Comparison of ENCODE assay signal across 10 cellular contexts in genomic region chr3:187238835-187239234, GRCh38. TPM values are rescaled to one million over a fixed set of nuclear protein-coding genes. Genes with fewer than 3 reads are reported as not detected.
"Had no signal": no experiment of that assay in that cellular context is flagged by ENCODE, and none has a peak within 500 bp of the region (broad histone marks: within the 10 kb centered on the region; RNA-seq: fewer than 3 reads in every experiment).

No MANE protein-coding gene starts in this region.

RNA-seq across cellular contexts. Expression of gene RTP1, which starts 41.5 kb away (rescaled TPM):
- total RNA-seq: activated CD4-positive, alpha-beta memory T cell treated with anti-CD3 and anti-CD28 coated beads, Interleukin-2, amount 10 ng/mL, durations not matched to agents 7 days and 5 days; activated CD4-positive, alpha-beta T cell treated with anti-CD3 and anti-CD28 coated beads for 36 hours; activated CD8-positive, alpha-beta memory T cell treated with anti-CD3 and anti-CD28 coated beads for 36 hours; activated naive CD4-positive, alpha-beta T cell treated with anti-CD3 and anti-CD28 coated beads for 36 hours; activated T-helper 17 cell treated with anti-CD3 and anti-CD28 coated beads, Interleukin-2, amount 50 U/mL, for 72 hours; breast epithelium; Peyer's patch; Right ventricle myocardium superior; SJCRH30; T-helper 2 cell treated with Interferon-gamma antibody and Interleukin-4, amounts not matched to agents 100 ng/mL and 5 ng/mL, for 36 hours had no signal

RNA-seq across cellular contexts. Expression of gene MASP1, which starts 52.7 kb away (rescaled TPM):
- total RNA-seq: activated CD4-positive, alpha-beta memory T cell treated with anti-CD3 and anti-CD28 coated beads, Interleukin-2, amount 10 ng/mL, durations not matched to agents 7 days and 5 days; activated CD4-positive, alpha-beta T cell treated with anti-CD3 and anti-CD28 coated beads for 36 hours; activated CD8-positive, alpha-beta memory T cell treated with anti-CD3 and anti-CD28 coated beads for 36 hours; activated naive CD4-positive, alpha-beta T cell treated with anti-CD3 and anti-CD28 coated beads for 36 hours; activated T-helper 17 cell treated with anti-CD3 and anti-CD28 coated beads, Interleukin-2, amount 50 U/mL, for 72 hours; T-helper 2 cell treated with Interferon-gamma antibody and Interleukin-4, amounts not matched to agents 100 ng/mL and 5 ng/mL, for 36 hours had no signal
